12 cellular contexts compared by ENCODE assay signal in the genomic region with DNA sequence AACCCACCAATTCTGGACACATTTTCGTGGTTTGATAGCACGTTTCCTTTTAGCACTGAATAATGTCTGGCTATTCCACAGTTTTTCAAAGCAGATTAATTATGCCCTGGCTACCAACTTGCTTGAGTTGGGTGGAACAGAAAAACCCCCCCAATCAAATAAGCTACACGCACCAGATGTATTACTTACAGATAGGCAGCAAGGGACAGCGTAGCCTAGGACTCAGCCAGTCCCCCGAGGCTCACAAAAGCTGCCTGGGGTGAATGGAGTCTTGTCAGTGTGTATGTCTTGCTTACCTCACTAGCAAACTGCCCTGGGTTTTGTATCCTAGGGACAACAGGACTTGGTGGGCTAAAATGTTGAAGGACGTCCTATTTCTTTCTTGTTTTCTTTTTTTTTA. TPM values are rescaled to one million over a fixed set of nuclear protein-coding genes. Genes with fewer than 3 reads are reported as not detected.
DNase-seq lines count a peak whose midpoint lies in the region; ATAC-seq and TF ChIP-seq lines count a peak whose summit lies in the region.
"Had no signal": no experiment of that assay in that cellular context is flagged by ENCODE, and none has a peak within 500 bp of the region (broad histone marks: within the 10 kb centered on the region; RNA-seq: fewer than 3 reads in every experiment).

No MANE protein-coding gene starts in this region.

- H2BK12ac ChIP-seq in mesenchymal stem cell (ENCODE audit: low read length in 2 of 2), result no peak overlapping the region

- ATAC-seq in SK-N-SH treated with all-trans-retinoic acid at 6 μM for 48 hours (peak; percentile 83), GM21367 (IDR thresholded peaks at IDR 0.05; ENCODE audit: unreplicated experiment) (no peak), Right ventricle myocardium inferior (no peak)
- no peak for ATAC-seq in stimulated activated effector memory CD8-positive, alpha-beta T cell treated with anti-CD3 and anti-CD28 coated beads, Interleukin-12 subunit alpha, Interleukin-12 subunit beta, amount 100 ng/mL, for 72 hours
- ATAC-seq: naive thymus-derived CD8-positive, alpha-beta T cell had no signal

- peak overlapping the region in 1 of 2 experiments; percentile 29 for H3K18ac ChIP-seq in mesenchymal stem cell (ENCODE audit: low read depth in 1 of 2, low read length in 2 of 2)

- intact Hi-C loops in Right ventricle myocardium inferior (cut with DNase I) (no loop called here), CD14-positive monocyte (cut with micrococcal nuclease) (no loop called here)

- H3K4me1 Mint-ChIP-seq in stimulated activated effector memory CD8-positive, alpha-beta T cell treated with anti-CD3 and anti-CD28 coated beads, Interleukin-12 subunit alpha, Interleukin-12 subunit beta, amount 100 ng/mL, for 72 hours, result peaks cover 9% of the 10 kb centered on the region
- H3K4me1 Mint-ChIP-seq in CD14-positive monocyte, result peaks cover 7% of the 10 kb centered on the region

- peaks cover 0 to 6% of the 10 kb centered on the region in 2 experiments for H3K27me3 ChIP-seq in mesenchymal stem cell (ENCODE audit: control insufficient read depth in 1 of 2, insufficient read depth in 1 of 2, low read length in 2 of 2)

- H3K4me2 ChIP-seq in mesenchymal stem cell (ENCODE audit: low read length, poor library complexity, severe bottlenecking), result no peak overlapping the region

- peaks cover 3% of the 10 kb centered on the region for H3K4me1 ChIP-seq in mesenchymal stem cell (ENCODE audit: control insufficient read depth, insufficient read depth, low read depth, low read length)

- H2BK120ac ChIP-seq in mesenchymal stem cell (ENCODE audit: low read depth, low read length), result no peak overlapping the region

- H3K36me3 ChIP-seq in mesenchymal stem cell (ENCODE audit: control insufficient read depth in 1 of 2, insufficient read depth in 2 of 2, low read depth in 1 of 2, low read length in 2 of 2), result no peaks in the 10 kb centered on the region

- H2BK5ac ChIP-seq in mesenchymal stem cell (ENCODE audit: low read depth, low read length, poor library complexity, severe bottlenecking), result no peak overlapping the region

- H3K9me3 Mint-ChIP-seq in stimulated activated effector memory CD8-positive, alpha-beta T cell treated with anti-CD3 and anti-CD28 coated beads, Interleukin-12 subunit alpha, Interleukin-12 subunit beta, amount 100 ng/mL, for 72 hours, result peaks cover 4% of the 10 kb centered on the region
- peaks cover 16 to 26% (median 25%) of the 10 kb centered on the region in 7 donors for H3K9me3 Mint-ChIP-seq in CD14-positive monocyte

- H4K91ac ChIP-seq in mesenchymal stem cell (ENCODE audit: low read length), result no peak overlapping the region

- no peak overlapping the region for H3K27ac ChIP-seq in mesenchymal stem cell (ENCODE audit: low read length, poor library complexity, severe bottlenecking)

- H3K4me3 Mint-ChIP-seq in stimulated activated effector memory CD8-positive, alpha-beta T cell treated with anti-CD3 and anti-CD28 coated beads, Interleukin-12 subunit alpha, Interleukin-12 subunit beta, amount 100 ng/mL, for 72 hours, result peak overlapping the region; percentile 28
- no peak overlapping the region for H3K4me3 Mint-ChIP-seq in CD14-positive monocyte

- no peak overlapping the region for H2AFZ ChIP-seq in mesenchymal stem cell (ENCODE audit: low read depth, low read length)

- no peak overlapping the region for H2BK15ac ChIP-seq in mesenchymal stem cell (ENCODE audit: low read depth, poor library complexity, severe bottlenecking)

- peaks cover 3% of the 10 kb centered on the region for H3K9me3 ChIP-seq in mesenchymal stem cell (ENCODE audit: control insufficient read depth, low read length)

- no peaks in the 10 kb centered on the region for H3K36me3 Mint-ChIP-seq in stimulated activated effector memory CD8-positive, alpha-beta T cell treated with anti-CD3 and anti-CD28 coated beads, Interleukin-12 subunit alpha, Interleukin-12 subunit beta, amount 100 ng/mL, for 72 hours
- peaks cover 0 to 6% of the 10 kb centered on the region in 2 donors for H3K36me3 Mint-ChIP-seq in CD14-positive monocyte

- no peak overlapping the region for H3K23ac ChIP-seq in mesenchymal stem cell (ENCODE audit: low read length in 2 of 2)

- H4K8ac ChIP-seq in mesenchymal stem cell (ENCODE audit: low read length), result no peak overlapping the region

- peak; percentile 31 for DNase-seq in NCI-H82 (lab: John Stamatoyannopoulos, UW)
- no peak for DNase-seq in NCI-H82 treated with DMSO at 0.1 percent for 48 hours (lab: John Stamatoyannopoulos, UW; ENCODE audit: unreplicated experiment)
- no peak for DNase-seq in mesenchymal stem cell
- DNase-seq in stimulated activated effector memory CD8-positive, alpha-beta T cell treated with anti-CD3 and anti-CD28 coated beads, Interleukin-12 subunit alpha, Interleukin-12 subunit beta, amount 100 ng/mL, for 72 hours (ENCODE audit: low spot score in 2 of 2), result no peak
- DNase-seq in Right ventricle myocardium inferior (ENCODE audit: missing footprints), result no peak
- DNase-seq in CD14-positive monocyte (ENCODE audit: low spot score), result no peak
- DNase-seq: ACHN, KBM-7, retina had no signal

- no peak overlapping the region for H3K4ac ChIP-seq in mesenchymal stem cell (ENCODE audit: low read depth in 1 of 2, low read length in 2 of 2)

- peak overlapping the region; percentile 49 for H3K9ac ChIP-seq in mesenchymal stem cell (ENCODE audit: low read length)

- no peak overlapping the region for H3K14ac ChIP-seq in mesenchymal stem cell (ENCODE audit: low read length in 2 of 2)

- peaks cover 2 to 30% (median 12%) of the 10 kb centered on the region in 3 donors for H3K27me3 Mint-ChIP-seq in CD14-positive monocyte (ENCODE audit: low read depth in 3 of 3)

- no peak overlapping the region for H3K27ac Mint-ChIP-seq in stimulated activated effector memory CD8-positive, alpha-beta T cell treated with anti-CD3 and anti-CD28 coated beads, Interleukin-12 subunit alpha, Interleukin-12 subunit beta, amount 100 ng/mL, for 72 hours
- peak overlapping the region in 1 of 7 donors; percentile 57 for H3K27ac Mint-ChIP-seq in CD14-positive monocyte

- peaks cover 8% of the 10 kb centered on the region for H3K79me1 ChIP-seq in mesenchymal stem cell (replicated peaks; ENCODE audit: low read length, poor library complexity, severe bottlenecking)

- no peak for TF ChIP-seq CTCF in CD14-positive monocyte (IDR thresholded peaks at IDR 0.05)

- H2AK5ac ChIP-seq in mesenchymal stem cell (ENCODE audit: low read length, severe bottlenecking), result peak overlapping the region; percentile 16

- WGBS in mesenchymal stem cell, result 75% methylated on average over 6 of the region's 6 CpGs

- peak overlapping the region in 1 of 2 experiments; percentile 29 for H3K4me3 ChIP-seq in mesenchymal stem cell (ENCODE audit: insufficient read depth in 1 of 2, low read depth in 1 of 2, low read length in 2 of 2)

TF ChIP-seq in SK-N-SH treated with all-trans-retinoic acid at 6 μM for 48 hours, 23 proteins besides CTCF, POLR2A, EP300 and RAD21 (continues in another document):
- TF ChIP-seq, protein P1, sequence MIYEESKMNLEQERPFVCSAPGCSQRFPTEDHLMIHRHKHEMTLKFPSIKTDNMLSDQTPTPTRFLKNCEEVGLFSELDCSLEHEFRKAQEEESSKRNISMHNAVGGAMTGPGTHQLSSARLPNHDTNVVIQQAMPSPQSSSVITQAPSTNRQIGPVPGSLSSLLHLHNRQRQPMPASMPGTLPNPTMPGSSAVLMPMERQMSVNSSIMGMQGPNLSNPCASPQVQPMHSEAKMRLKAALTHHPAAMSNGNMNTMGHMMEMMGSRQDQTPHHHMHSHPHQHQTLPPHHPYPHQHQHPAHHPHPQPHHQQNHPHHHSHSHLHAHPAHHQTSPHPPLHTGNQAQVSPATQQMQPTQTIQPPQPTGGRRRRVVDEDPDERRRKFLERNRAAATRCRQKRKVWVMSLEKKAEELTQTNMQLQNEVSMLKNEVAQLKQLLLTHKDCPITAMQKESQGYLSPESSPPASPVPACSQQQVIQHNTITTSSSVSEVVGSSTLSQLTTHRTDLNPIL (CRISPR knock-in tag; IDR thresholded peaks at IDR 0.05; ENCODE audit: low read depth), result no peak
- TF ChIP-seq, protein P2, sequence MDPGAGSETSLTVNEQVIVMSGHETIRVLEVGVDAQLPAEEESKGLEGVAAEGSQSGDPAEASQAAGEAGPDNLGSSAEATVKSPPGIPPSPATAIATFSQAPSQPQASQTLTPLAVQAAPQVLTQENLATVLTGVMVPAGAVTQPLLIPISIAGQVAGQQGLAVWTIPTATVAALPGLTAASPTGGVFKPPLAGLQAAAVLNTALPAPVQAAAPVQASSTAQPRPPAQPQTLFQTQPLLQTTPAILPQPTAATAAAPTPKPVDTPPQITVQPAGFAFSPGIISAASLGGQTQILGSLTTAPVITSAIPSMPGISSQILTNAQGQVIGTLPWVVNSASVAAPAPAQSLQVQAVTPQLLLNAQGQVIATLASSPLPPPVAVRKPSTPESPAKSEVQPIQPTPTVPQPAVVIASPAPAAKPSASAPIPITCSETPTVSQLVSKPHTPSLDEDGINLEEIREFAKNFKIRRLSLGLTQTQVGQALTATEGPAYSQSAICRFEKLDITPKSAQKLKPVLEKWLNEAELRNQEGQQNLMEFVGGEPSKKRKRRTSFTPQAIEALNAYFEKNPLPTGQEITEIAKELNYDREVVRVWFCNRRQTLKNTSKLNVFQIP (CRISPR knock-in tag; IDR thresholded peaks at IDR 0.05; ENCODE audit: borderline replicate concordance, low read depth), result no peak
- no peak for TF ChIP-seq ZFP30 (CRISPR knock-in tag; IDR thresholded peaks at IDR 0.05)
- no peak for TF ChIP-seq ESRRG (CRISPR knock-in tag; IDR thresholded peaks at IDR 0.05)
- TF ChIP-seq TOX (CRISPR knock-in tag; IDR thresholded peaks at IDR 0.05; ENCODE audit: borderline replicate concordance), result no peak
- TF ChIP-seq OSR1 (CRISPR knock-in tag; IDR thresholded peaks at IDR 0.05), result no peak
- no peak for TF ChIP-seq RARB (CRISPR knock-in tag; IDR thresholded peaks at IDR 0.05)
- no peak for TF ChIP-seq GLIS3 (CRISPR knock-in tag; IDR thresholded peaks at IDR 0.05)
- no peak for TF ChIP-seq ISL1 (CRISPR knock-in tag; IDR thresholded peaks at IDR 0.05)
- TF ChIP-seq ZFP3 (CRISPR knock-in tag; IDR thresholded peaks at IDR 0.05), result no peak

RNA-seq across cellular contexts. Expression of a gene that starts 12.2 kb away (rescaled TPM):
- polyA plus RNA-seq in mesenchymal stem cell (2013, experiment 1 of 2), result 43.8 TPM
- polyA plus RNA-seq in mesenchymal stem cell (2013, experiment 2 of 2), result 45.5 TPM
- total RNA-seq in Right ventricle myocardium inferior, result 3.4 TPM
- 1 to 10 TPM; 6.2 to 7.2 TPM for polyA plus RNA-seq in CD14-positive monocyte
